Comparison of ENCODE assay signal across 8 cellular contexts in genomic region chr12:8241917-8242622, GRCh38. TPM values are rescaled to one million over a fixed set of nuclear protein-coding genes. Genes with fewer than 3 reads are reported as not detected.
A peak's percentile ranks its signal among the peaks of the same experiment; 100 is the strongest.
DNase-seq lines count a peak whose midpoint lies in the region; TF ChIP-seq lines count a peak whose summit lies in the region.
"Not testable (repeated sequence)": the region's sequence is repeated elsewhere in the genome, so short reads cannot be mapped to it uniquely, and the experiment has no call there.

No MANE protein-coding gene starts in this region.

- H4K91ac ChIP-seq in neuronal stem cell (ENCODE audit: low read depth, low read length, poor library complexity) = not testable (repeated sequence)

- H2AK5ac ChIP-seq in neuronal stem cell (ENCODE audit: low read depth, low read length) = not testable (repeated sequence)

- not testable (repeated sequence) for H3K4ac ChIP-seq in neuronal stem cell (ENCODE audit: low read length)

- H3K23ac ChIP-seq in neuronal stem cell (ENCODE audit: low read depth, low read length, poor library complexity) = peak overlapping the region; percentile 55

- not testable (repeated sequence) for H2BK15ac ChIP-seq in neuronal stem cell (ENCODE audit: low read length)

- peak overlapping the region; percentile 85 for H3K18ac ChIP-seq in neuronal stem cell (ENCODE audit: low read length)

- DNase-seq in DMS 273 (lab: John Stamatoyannopoulos, UW; ENCODE audit: unreplicated experiment) = peak; percentile 12
- not testable (repeated sequence) for DNase-seq in RWPE1 (ENCODE audit: low spot score); neuronal stem cell (ENCODE audit: low spot score)
- peak; percentile 36 for DNase-seq in activated T-cell treated with anti-CD3 and anti-CD28 coated beads, Interleukin-2, amount 50 U/mL, for 1 hour
- peak; percentile 30 for DNase-seq in dermis blood vessel endothelial cell
- peak; percentile 11 for DNase-seq in superior temporal gyrus (ENCODE audit: extremely low spot score)

- H3K9ac ChIP-seq in iPS-18a (ENCODE audit: low read length) (peak overlapping the region; percentile 70), neuronal stem cell (ENCODE audit: low read depth, low read length, poor library complexity) (peak overlapping the region; percentile 70)

- H2BK120ac ChIP-seq in neuronal stem cell (ENCODE audit: low read depth, low read length) = not testable (repeated sequence)

- H3K36me3 ChIP-seq in KOPT-K1 (ENCODE audit: insufficient read depth, low read length); iPS-18a (ENCODE audit: control insufficient read depth, low read depth, low read length); neuronal stem cell (replicated peaks in 1 of 2; ENCODE audit: control insufficient read depth in 2 of 2, insufficient read depth in 2 of 2, low read length in 2 of 2): not testable (repeated sequence)

- POLR2A ChIA-PET in RWPE1 (lab: Yijun Ruan, JAX; ENCODE audit: low non-redundant PET) = not testable (repeated sequence)

- H2AFZ ChIP-seq in neuronal stem cell (ENCODE audit: low read length) = peak overlapping the region; percentile 96

- H3K4me1 ChIP-seq in iPS-18a (ENCODE audit: control insufficient read depth, low read depth, low read length); neuronal stem cell (ENCODE audit: control insufficient read depth in 2 of 2, insufficient read depth in 1 of 2, low read depth in 1 of 2, low read length in 2 of 2): not testable (repeated sequence)

- not testable (repeated sequence) for H2BK12ac ChIP-seq in neuronal stem cell (ENCODE audit: low read length)

- CTCF ChIA-PET in RWPE1 (lab: Yijun Ruan, JAX) = not testable (repeated sequence)

- H3K27ac ChIP-seq in KOPT-K1 (ENCODE audit: low read depth, low read length, poor library complexity, severe bottlenecking) (peak overlapping the region; percentile 34), RWPE1 (peak overlapping the region; percentile 75)
- not testable (repeated sequence) for H3K27ac ChIP-seq in iPS-18a (ENCODE audit: low read length); neuronal stem cell (replicated peaks; ENCODE audit: low read length)

- not testable (repeated sequence) for H3K27me3 ChIP-seq in iPS-18a (ENCODE audit: control insufficient read depth, insufficient read depth, low read length); neuronal stem cell (ENCODE audit: control insufficient read depth in 3 of 3, insufficient read depth in 3 of 3, low read depth in 1 of 3, low read length in 3 of 3)

- H3K79me1 ChIP-seq in neuronal stem cell (ENCODE audit: low read depth, low read length) = not testable (repeated sequence)

- H3K9me3 ChIP-seq in KOPT-K1 (ENCODE audit: insufficient read depth, low read length, poor library complexity, severe bottlenecking); iPS-18a (ENCODE audit: control insufficient read depth, low read depth, low read length); neuronal stem cell (replicated peaks in 1 of 2; ENCODE audit: control insufficient read depth in 2 of 2, insufficient read depth in 1 of 2, low read depth in 1 of 2, low read length in 2 of 2): not testable (repeated sequence)

- H3K4me2 ChIP-seq in neuronal stem cell (ENCODE audit: insufficient read depth, low read length, poor library complexity, severe bottlenecking) = peak overlapping the region; percentile 60

- H3K14ac ChIP-seq in neuronal stem cell (ENCODE audit: low read length) = not testable (repeated sequence)

- no CpG with 5 or more reads among the region's 20 CpGs for WGBS in neuronal stem cell (ENCODE audit: extremely low coverage in 2 of 2, insufficient read length in 2 of 2, insufficient replicate concordance in 1 of 2), 2 donors

- not testable (repeated sequence) for H2BK5ac ChIP-seq in neuronal stem cell (ENCODE audit: low read length)

- TF ChIP-seq CTCF in RWPE1 (conservative IDR thresholded peaks at IDR 0.05; ENCODE audit: low read depth) = not testable (repeated sequence)

- not testable (repeated sequence) for H4K8ac ChIP-seq in neuronal stem cell (ENCODE audit: low read depth, low read length)

- peak overlapping the region; percentile 78 for H3K4me3 ChIP-seq in iPS-18a (ENCODE audit: low read length)
- H3K4me3 ChIP-seq in neuronal stem cell (ENCODE audit: low read length in 2 of 2) = peak overlapping the region; percentile 75 to 90

RNA-seq across cellular contexts. Expression of gene FAM90A1, which starts 14.7 kb away (rescaled TPM):
- total RNA-seq in dermis blood vessel endothelial cell = 0.05 TPM in 1 of 2 replicates, not detected in the other
- polyA plus RNA-seq in neuronal stem cell (2013, experiment 1 of 2) = 0.29 TPM
- polyA plus RNA-seq in neuronal stem cell (2013, experiment 2 of 2) = 0.30 TPM
